ENCODE assay signal across 8 cellular contexts in genomic region chr11:118180300-118180703, GRCh38. TPM values are rescaled to one million over a fixed set of nuclear protein-coding genes. Genes with fewer than 3 reads are reported as not detected.
DNase-seq lines count a peak whose midpoint lies in the region; ATAC-seq, FAIRE-seq and TF ChIP-seq lines count a peak whose summit lies in the region.

No MANE protein-coding gene starts in this region.

- peak overlapping the region; percentile 31 for H3K4me3 ChIP-seq in psoas muscle

- FAIRE-seq in D721Med (lab: Jason Lieb, UNC) = no peak

- TF ChIP-seq CTCF in glutamatergic neuron (IDR thresholded peaks at IDR 0.05; ENCODE audit: partially characterized antibody, unreplicated experiment) = no peak
- no peak for TF ChIP-seq CTCF in psoas muscle (IDR thresholded peaks at IDR 0.05)
- no peak for TF ChIP-seq CTCF in omental fat pad (IDR thresholded peaks at IDR 0.05)
- TF ChIP-seq CTCF in D721Med (IDR thresholded peaks at IDR 0.05; ENCODE audit: insufficient read depth, missing control alignments) = no peak

- H3K36me3 Mint-ChIP-seq in glutamatergic neuron (ENCODE audit: unreplicated experiment) = peaks cover 5% of the 10 kb centered on the region

- ATAC-seq in GM18861 (IDR thresholded peaks at IDR 0.05; ENCODE audit: unreplicated experiment) (peak; percentile 62), psoas muscle (peak; percentile 84 to 95 (median 88)), omental fat pad (ENCODE audit: low FRiP score) (no peak), GM19397 (IDR thresholded peaks at IDR 0.05; ENCODE audit: unreplicated experiment) (no peak)

- peaks cover 11% of the 10 kb centered on the region for H3K4me1 ChIP-seq in psoas muscle

- no peak overlapping the region for H3K27ac Mint-ChIP-seq in glutamatergic neuron (ENCODE audit: unreplicated experiment)

- peak overlapping the region; percentile 47 for H3K27ac ChIP-seq in psoas muscle

- intact Hi-C loops in psoas muscle (cut with DNase I) = no loop called here

- peaks cover 2% of the 10 kb centered on the region for H3K9me3 Mint-ChIP-seq in glutamatergic neuron (ENCODE audit: unreplicated experiment)

- no peaks in the 10 kb centered on the region for H3K36me3 ChIP-seq in psoas muscle (ENCODE audit: insufficient read depth in 1 of 2, low read depth in 1 of 2)

- peak; percentile 32 for DNase-seq in RKO (ENCODE audit: low spot score)
- peak; percentile 65 for DNase-seq in glutamatergic neuron
- DNase-seq in psoas muscle = peak; percentile 66 to 79
- DNase-seq in omental fat pad (ENCODE audit: low spot score) = no peak
- no peak for DNase-seq in D721Med (ENCODE audit: insufficient read length, low spot score)
- DNase-seq in COLO668 (lab: John Stamatoyannopoulos, UW; ENCODE audit: unreplicated experiment) = no peak

- peaks cover 8% of the 10 kb centered on the region for H3K27me3 Mint-ChIP-seq in glutamatergic neuron (ENCODE audit: unreplicated experiment)

- no peaks in the 10 kb centered on the region for H3K27me3 ChIP-seq in psoas muscle (ENCODE audit: insufficient read depth in 3 of 3, low read length in 2 of 3)

- 9 to 19% (median 10%) methylated on average over 8 to 11 of the region's 11 CpGs for WGBS in psoas muscle, 3 donors

- H3K4me3 Mint-ChIP-seq in glutamatergic neuron (ENCODE audit: unreplicated experiment) = peak overlapping the region; percentile 19

- no peaks in the 10 kb centered on the region for H3K9me3 ChIP-seq in psoas muscle

- H3K4me1 Mint-ChIP-seq in glutamatergic neuron (ENCODE audit: low read depth, unreplicated experiment) = peaks cover 16% of the 10 kb centered on the region

RNA-seq across cellular contexts. Expression of gene SCN2B, which starts 3.9 kb away (rescaled TPM):
- 0.39 TPM for total RNA-seq in glutamatergic neuron (ENCODE audit: unreplicated experiment)
- 1 to 10 TPM in 3 of 4 donors, under 1 TPM in 1; 0.40 to 6.6 (median 1.8) TPM for total RNA-seq in psoas muscle
- polyA plus RNA-seq in psoas muscle = under 1 TPM; 0.09 to 0.51 (median 0.23) TPM
- under 1 TPM in 2 of 4 donors, not detected in 2; 0.28 to 0.47 TPM for total RNA-seq in omental fat pad

RNA-seq across cellular contexts. Expression of gene SCN4B, which starts 27.7 kb away (rescaled TPM):
- total RNA-seq in glutamatergic neuron (ENCODE audit: unreplicated experiment) (2.9 TPM), psoas muscle (10 to 100 TPM in 1 of 4 donors, 1 to 10 TPM in 3; 5.1 to 15.1 (median 7.8) TPM), omental fat pad (10 to 100 TPM in 1 of 4 donors, 1 to 10 TPM in 3; 1.1 to 10.2 (median 2.0) TPM)
- 1 to 10 TPM; 3.6 to 6.3 (median 4.1) TPM for polyA plus RNA-seq in psoas muscle

RNA-seq across cellular contexts. Expression of gene JAML, which starts 44.5 kb away (rescaled TPM):
- total RNA-seq in glutamatergic neuron (ENCODE audit: unreplicated experiment) = not detected
- total RNA-seq in psoas muscle = 1 to 10 TPM in 2 of 4 donors, under 1 TPM in 2; 0.48 to 1.8 (median 1.1) TPM
- under 1 TPM; 0.21 to 0.36 (median 0.25) TPM for polyA plus RNA-seq in psoas muscle
- total RNA-seq in omental fat pad = 10 to 100 TPM in 3 of 4 donors, 1 to 10 TPM in 1; 9.9 to 35.9 (median 13.7) TPM

Comparison
In these comparisons a context has a peak if more than half of its experiments do, and no peak if none do; other contexts are left out.
1. ATAC-seq: peak in GM18861 (single experiment) and psoas muscle (4 of 4); none in omental fat pad (single experiment) and GM19397 (single experiment).
2. DNase-seq: peak in RKO (single experiment), glutamatergic neuron (single experiment) and psoas muscle (2 of 2); none in omental fat pad (single experiment), D721Med (single experiment) and COLO668 (single experiment).